14 cellular contexts compared by ENCODE assay signal in genomic region chr22:22908941-22909604, GRCh38. TPM values are rescaled to one million over a fixed set of nuclear protein-coding genes. Genes with fewer than 3 reads are reported as not detected.
DNase-seq lines count a peak whose midpoint lies in the region; ATAC-seq and TF ChIP-seq lines count a peak whose summit lies in the region.
"Had no signal": no experiment of that assay in that cellular context is flagged by ENCODE, and none has a peak within 500 bp of the region (broad histone marks: within the 10 kb centered on the region; RNA-seq: fewer than 3 reads in every experiment).

No MANE protein-coding gene starts in this region.

- H3K9me3 Mint-ChIP-seq in memory B cell: no peaks in the 10 kb centered on the region
- no peaks in the 10 kb centered on the region for H3K9me3 Mint-ChIP-seq in stimulated activated naive B cell treated with anti-CD40 and anti-IgM and Interleukin-4, amounts not matched to agents 10 μg/mL and 1 μg/mL and 100 μg/mL, for 72 hours
- H3K9me3 Mint-ChIP-seq in activated CD4-positive, alpha-beta T cell treated with anti-CD3 and anti-CD28 coated beads for 36 hours (ENCODE audit: low read depth): no peaks in the 10 kb centered on the region
- no peaks in the 10 kb centered on the region for H3K9me3 Mint-ChIP-seq in activated T-helper 17 cell treated with anti-CD3 and anti-CD28 coated beads, Interleukin-2, amount 50 U/mL, for 72 hours
- H3K9me3 Mint-ChIP-seq: CD8-positive, alpha-beta memory T cell had no signal

- peaks cover 10% of the 10 kb centered on the region for H3K4me1 Mint-ChIP-seq in T-helper 17 cell
- H3K4me1 Mint-ChIP-seq in memory B cell: peaks cover 51% of the 10 kb centered on the region
- H3K4me1 Mint-ChIP-seq in stimulated activated naive B cell treated with anti-CD40 and anti-IgM and Interleukin-4, amounts not matched to agents 10 μg/mL and 1 μg/mL and 100 μg/mL, for 72 hours: peaks cover 71 to 89% of the 10 kb centered on the region in 2 donors
- H3K4me1 Mint-ChIP-seq in activated CD4-positive, alpha-beta T cell treated with anti-CD3 and anti-CD28 coated beads for 36 hours: no peaks in the 10 kb centered on the region
- no peaks in the 10 kb centered on the region for H3K4me1 Mint-ChIP-seq in activated T-helper 17 cell treated with anti-CD3 and anti-CD28 coated beads, Interleukin-2, amount 50 U/mL, for 72 hours
- H3K4me1 Mint-ChIP-seq: CD8-positive, alpha-beta memory T cell; GM23338; H9 had no signal

- H4K20me1 ChIP-seq in DOHH2 (ENCODE audit: control insufficient read depth, insufficient read depth, low read depth, low read length): no peaks in the 10 kb centered on the region

- H3K4me3 Mint-ChIP-seq in T-helper 17 cell (no peak overlapping the region), memory B cell (no peak overlapping the region)
- no peak overlapping the region for H3K4me3 Mint-ChIP-seq in stimulated activated naive B cell treated with anti-CD40 and anti-IgM and Interleukin-4, amounts not matched to agents 10 μg/mL and 1 μg/mL and 100 μg/mL, for 72 hours
- no peak overlapping the region for H3K4me3 Mint-ChIP-seq in activated CD4-positive, alpha-beta T cell treated with anti-CD3 and anti-CD28 coated beads for 36 hours
- H3K4me3 Mint-ChIP-seq in activated T-helper 17 cell treated with anti-CD3 and anti-CD28 coated beads, Interleukin-2, amount 50 U/mL, for 72 hours: no peak overlapping the region
- H3K4me3 Mint-ChIP-seq: CD8-positive, alpha-beta memory T cell; GM23338; H9 had no signal

- POLR2A ChIA-PET in activated CD4-positive, alpha-beta T cell treated with anti-CD3 and anti-CD28 coated beads for 36 hours (lab: Charles Lee): no interaction called here

- intact Hi-C loops in activated CD4-positive, alpha-beta T cell treated with anti-CD3 and anti-CD28 coated beads for 36 hours (cut with DNase I, micrococcal nuclease): no loop called here

- H3K9me3 ChIP-seq in DOHH2 (ENCODE audit: control insufficient read depth, insufficient read depth, low read length): no peaks in the 10 kb centered on the region
- no peaks in the 10 kb centered on the region for H3K9me3 ChIP-seq in T-helper 17 cell (ENCODE audit: control insufficient read depth, low read length, poor library complexity, severe bottlenecking)
- H3K9me3 ChIP-seq: BE2C, Caco-2 had no signal

- H3K4me1 ChIP-seq in DOHH2 (ENCODE audit: control insufficient read depth, low read length): peaks cover 82% of the 10 kb centered on the region
- H3K4me1 ChIP-seq: BE2C, Caco-2 had no signal

- DNase-seq in T-helper 17 cell (no peak), memory B cell (ENCODE audit: low spot score in 2 of 2) (no peak), NCI-H748 treated with DMSO at 0.1 percent for 48 hours (lab: John Stamatoyannopoulos, UW) (no peak)
- no peak for DNase-seq in stimulated activated naive B cell treated with anti-CD40 and anti-IgM and Interleukin-4, amounts not matched to agents 10 μg/mL and 1 μg/mL and 100 μg/mL, for 72 hours
- no peak for DNase-seq in activated CD4-positive, alpha-beta T cell treated with anti-CD3 and anti-CD28 coated beads for 36 hours
- DNase-seq: BE2C; Caco-2; CD8-positive, alpha-beta memory T cell; H9 had no signal

- H3F3A ChIP-seq in DOHH2 (ENCODE audit: control insufficient read depth, insufficient read depth): peaks cover 43% of the 10 kb centered on the region

- no peaks in the 10 kb centered on the region for H3K36me3 ChIP-seq in DOHH2 (ENCODE audit: control insufficient read depth, low read length)
- H3K36me3 ChIP-seq: BE2C had no signal

- H3K27me3 Mint-ChIP-seq in T-helper 17 cell (peaks cover 26% of the 10 kb centered on the region), memory B cell (no peaks in the 10 kb centered on the region)
- H3K27me3 Mint-ChIP-seq in stimulated activated naive B cell treated with anti-CD40 and anti-IgM and Interleukin-4, amounts not matched to agents 10 μg/mL and 1 μg/mL and 100 μg/mL, for 72 hours: no peaks in the 10 kb centered on the region
- H3K27me3 Mint-ChIP-seq in activated CD4-positive, alpha-beta T cell treated with anti-CD3 and anti-CD28 coated beads for 36 hours: no peaks in the 10 kb centered on the region
- H3K27me3 Mint-ChIP-seq in activated T-helper 17 cell treated with anti-CD3 and anti-CD28 coated beads, Interleukin-2, amount 50 U/mL, for 72 hours: peaks cover 9% of the 10 kb centered on the region

- no peaks in the 10 kb centered on the region for H3K9me2 ChIP-seq in DOHH2 (replicated peaks; ENCODE audit: control insufficient read depth, low read length)

- H3K79me2 ChIP-seq in DOHH2 (ENCODE audit: control insufficient read depth, low read length): no peaks in the 10 kb centered on the region

- H3K27me3 ChIP-seq in DOHH2 (ENCODE audit: control insufficient read depth, low read length): no peaks in the 10 kb centered on the region

- no peak overlapping the region for H3K4me2 ChIP-seq in DOHH2 (ENCODE audit: low read length)
- H3K4me2 ChIP-seq: GM23338 had no signal

- TF ChIP-seq CTCF in DOHH2 (IDR thresholded peaks at IDR 0.05; ENCODE audit: low read depth, low read length, poor library complexity, severe bottlenecking): no peak

- H3K36me3 Mint-ChIP-seq in T-helper 17 cell (ENCODE audit: low read depth) (peaks cover 2% of the 10 kb centered on the region), memory B cell (peaks cover 6% of the 10 kb centered on the region)
- peaks cover 13 to 21% of the 10 kb centered on the region in 2 donors for H3K36me3 Mint-ChIP-seq in stimulated activated naive B cell treated with anti-CD40 and anti-IgM and Interleukin-4, amounts not matched to agents 10 μg/mL and 1 μg/mL and 100 μg/mL, for 72 hours
- H3K36me3 Mint-ChIP-seq in activated CD4-positive, alpha-beta T cell treated with anti-CD3 and anti-CD28 coated beads for 36 hours (ENCODE audit: low read depth): no peaks in the 10 kb centered on the region
- no peaks in the 10 kb centered on the region for H3K36me3 Mint-ChIP-seq in activated T-helper 17 cell treated with anti-CD3 and anti-CD28 coated beads, Interleukin-2, amount 50 U/mL, for 72 hours (ENCODE audit: low read depth)
- H3K36me3 Mint-ChIP-seq: CD8-positive, alpha-beta memory T cell had no signal

- ATAC-seq in T-helper 17 cell (no peak), memory B cell (ENCODE audit: low read depth) (no peak)
- ATAC-seq in stimulated activated naive B cell treated with anti-CD40 and anti-IgM and Interleukin-4, amounts not matched to agents 10 μg/mL and 1 μg/mL and 100 μg/mL, for 72 hours (replicated peaks): no peak
- no peak for ATAC-seq in activated CD4-positive, alpha-beta T cell treated with anti-CD3 and anti-CD28 coated beads for 36 hours
- ATAC-seq in activated T-helper 17 cell treated with anti-CD3 and anti-CD28 coated beads, Interleukin-2, amount 50 U/mL, for 72 hours (replicated peaks): no peak
- ATAC-seq: GM23338, HepG2 had no signal

- H3K27ac Mint-ChIP-seq in T-helper 17 cell (peak overlapping the region; percentile 19), memory B cell (peak overlapping the region; percentile 91)
- peak overlapping the region; percentile 33 for H3K27ac Mint-ChIP-seq in stimulated activated naive B cell treated with anti-CD40 and anti-IgM and Interleukin-4, amounts not matched to agents 10 μg/mL and 1 μg/mL and 100 μg/mL, for 72 hours
- no peak overlapping the region for H3K27ac Mint-ChIP-seq in activated CD4-positive, alpha-beta T cell treated with anti-CD3 and anti-CD28 coated beads for 36 hours
- H3K27ac Mint-ChIP-seq in activated T-helper 17 cell treated with anti-CD3 and anti-CD28 coated beads, Interleukin-2, amount 50 U/mL, for 72 hours: no peak overlapping the region
- H3K27ac Mint-ChIP-seq: GM23338 had no signal

- CTCF ChIA-PET in activated CD4-positive, alpha-beta T cell treated with anti-CD3 and anti-CD28 coated beads for 36 hours (lab: Charles Lee): no interaction called here

- no peak overlapping the region for H3K4me3 ChIP-seq in DOHH2 (ENCODE audit: low read length)
- H3K4me3 ChIP-seq: GM23338 had no signal

- peak overlapping the region; percentile 90 for H3K27ac ChIP-seq in DOHH2 (ENCODE audit: low read depth, low read length)

RNA-seq across cellular contexts. Expression of gene IGLL5, which starts 21.5 kb away (rescaled TPM):
- total RNA-seq in T-helper 17 cell: 1 to 10 TPM in 1 of 2 donors, not detected in 1; 1.9 TPM
- total RNA-seq in activated CD4-positive, alpha-beta T cell treated with anti-CD3 and anti-CD28 coated beads for 36 hours: not detected
- not detected for total RNA-seq in activated T-helper 17 cell treated with anti-CD3 and anti-CD28 coated beads, Interleukin-2, amount 50 U/mL, for 72 hours
- total RNA-seq: Caco-2; CD8-positive, alpha-beta memory T cell; Daoy; GM23338; H9; HepG2 had no signal

Comparison
In these comparisons a context has a peak if more than half of its experiments do, and no peak if none do; other contexts are left out.
1. H3K27ac Mint-ChIP-seq: peak in T-helper 17 cell (single experiment), memory B cell (single experiment) and stimulated activated naive B cell treated with anti-CD40 and anti-IgM and Interleukin-4, amounts not matched to agents 10 μg/mL and 1 μg/mL and 100 μg/mL, for 72 hours (single experiment); none in activated CD4-positive, alpha-beta T cell treated with anti-CD3 and anti-CD28 coated beads for 36 hours (single experiment) and activated T-helper 17 cell treated with anti-CD3 and anti-CD28 coated beads, Interleukin-2, amount 50 U/mL, for 72 hours (single experiment).